1 cellular context compared by ENCODE assay signal in genomic region chr19:3612901-3613741, GRCh38.
TF ChIP-seq lines count a peak whose summit lies in the region.

No MANE protein-coding gene starts in this region.

TF ChIP-seq in K562, 482 proteins besides CTCF, POLR2A, EP300 and RAD21 (continued from another document):
- TF ChIP-seq MITF (IDR thresholded peaks at IDR 0.05) (no peak), ZNF511 (CRISPR knock-in tag; IDR thresholded peaks at IDR 0.05) (no peak), GTF2F1 (IDR thresholded peaks at IDR 0.05; ENCODE audit: low read depth, low read length) (no peak), NONO (IDR thresholded peaks at IDR 0.05; ENCODE audit: low read depth in 2 of 2, low read length in 1 of 2) (peak in 1 of 2 experiments; percentile 21; a peak in 1 of 4 replicates), CHD4 (IDR thresholded peaks at IDR 0.05; ENCODE audit: insufficient read depth, insufficient replicate concordance, low read depth, low read length, poor library complexity, severe bottlenecking) (no peak), ZBTB26 (CRISPR knock-in tag; IDR thresholded peaks at IDR 0.05) (no peak), ZSCAN32 (CRISPR knock-in tag; IDR thresholded peaks at IDR 0.05) (no peak), NR2F6 (CRISPR knock-in tag; IDR thresholded peaks at IDR 0.05) (no peak), RNF2 (IDR thresholded peaks at IDR 0.05) (peak; percentile 84), PHF20 (IDR thresholded peaks at IDR 0.05; ENCODE audit: partially characterized antibody) (no peak), DMBX1 (CRISPR knock-in tag; IDR thresholded peaks at IDR 0.05; ENCODE audit: borderline replicate concordance) (peak; percentile 73; the same call in 1 of the 2 replicates), SRSF9 (IDR thresholded peaks at IDR 0.05; ENCODE audit: borderline replicate concordance, low read depth, low read length) (no peak), MCM7 (IDR thresholded peaks at IDR 0.05) (no peak), EGR1 (conservative IDR thresholded peaks at IDR 0.05) (no peak), BHLHE40 (IDR thresholded peaks at IDR 0.05; ENCODE audit: low read length) (peak; percentile 99), SNIP1 (IDR thresholded peaks at IDR 0.05; ENCODE audit: low read depth) (no peak), SPI1 (IDR thresholded peaks at IDR 0.05; ENCODE audit: borderline replicate concordance, low read depth, low read length) (no peak), ZNF592 (IDR thresholded peaks at IDR 0.05) (peak; percentile 99), NFXL1 (CRISPR knock-in tag; IDR thresholded peaks at IDR 0.05) (no peak), HOMEZ (CRISPR knock-in tag; IDR thresholded peaks at IDR 0.05) (no peak), MEF2D (tag; conservative IDR thresholded peaks at IDR 0.05; ENCODE audit: low read depth) (no peak), ARHGAP35 (IDR thresholded peaks at IDR 0.05; ENCODE audit: partially characterized antibody) (no peak), MYNN (IDR thresholded peaks at IDR 0.05) (no peak), MYNN (CRISPR knock-in tag; IDR thresholded peaks at IDR 0.05) (no peak), ZNF780A (CRISPR knock-in tag; IDR thresholded peaks at IDR 0.05) (no peak), FOS (IDR thresholded peaks at IDR 0.05; ENCODE audit: extremely low read depth, insufficient read length) (no peak), PRPF4 (IDR thresholded peaks at IDR 0.05; ENCODE audit: insufficient read depth, low read depth, low read length, poor library complexity, severe bottlenecking) (no peak), BACH1 (tag; IDR thresholded peaks at IDR 0.05) (no peak), ZEB2 (IDR thresholded peaks at IDR 0.05) (no peak), CHD1 (IDR thresholded peaks at IDR 0.05; ENCODE audit: low read length) (no peak), POLR2G (IDR thresholded peaks at IDR 0.05; ENCODE audit: low read depth, low read length) (peak; percentile 56)
